ENCODE assay signal across 27 cellular contexts in the genomic region with DNA sequence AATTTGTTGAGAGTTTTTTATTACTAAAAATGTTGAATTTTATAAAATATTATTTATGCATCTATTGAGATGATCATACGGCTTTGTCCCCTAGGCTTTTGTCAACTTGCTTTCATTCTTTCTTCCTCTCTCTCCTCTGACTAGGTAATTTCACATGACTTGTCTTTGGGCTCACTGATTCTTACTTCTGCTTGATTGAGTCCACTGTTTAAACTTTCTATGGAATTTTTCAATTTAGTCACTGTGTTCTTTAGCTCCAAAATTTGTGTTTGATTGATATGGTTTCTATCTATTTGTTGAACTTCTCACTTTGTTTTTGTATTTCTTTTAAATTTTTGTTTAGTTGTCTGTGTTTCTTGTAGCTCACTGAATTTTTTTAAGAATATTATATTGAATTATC.
"Had no signal": no experiment of that assay in that cellular context is flagged by ENCODE, and none has a peak within 500 bp of the region (broad histone marks: within the 10 kb centered on the region; RNA-seq: fewer than 3 reads in every experiment).

No MANE protein-coding gene starts in this region.

- H3K27ac ChIP-seq: stomach, suprapubic skin, testis, thoracic aorta, thyroid gland, tibial artery, tibial nerve, transverse colon, upper lobe of left lung, upper lobe of right lung, uterus, vagina had no signal

- FAIRE-seq: urothelium cell line had no signal

- DNase-seq: stimulated activated CD4-positive, alpha-beta T cell treated with anti-CD3 and anti-CD28 coated beads, Interleukin-2, amount 100 ng/mL, for 48 hours; stimulated activated CD4-positive, alpha-beta T cell treated with anti-CD3 and anti-CD28 coated beads, Interleukin-4, amount 100 ng/mL, for 1 hour; stimulated activated CD4-positive, alpha-beta T cell treated with anti-CD3 and anti-CD28 coated beads, Interleukin-4, amount 100 ng/mL, for 24 hours; stimulated activated CD4-positive, alpha-beta T cell treated with anti-CD3 and anti-CD28 coated beads, Interleukin-4, amount 100 ng/mL, for 4 hours; stimulated activated CD8-positive, alpha-beta memory T cell treated with anti-CD3 and anti-CD28 coated beads, Interleukin-4, amount 100 ng/mL, for 48 hours; stimulated activated naive B cell treated with anti-CD40 and anti-IgM and Interleukin-4, amounts not matched to agents 10 μg/mL and 1 μg/mL and 100 μg/mL, for 72 hours; stimulated activated naive CD4-positive, alpha-beta T cell; stimulated activated naive CD4-positive, alpha-beta T cell treated with Interleukin-2 at 50 U/mL for 16 hours; stimulated activated naive CD8-positive, alpha-beta T cell treated with anti-CD3 and anti-CD28 coated beads, Interleukin-15, amount 100 ng/mL, for 72 hours; stimulated activated naive CD8-positive, alpha-beta T cell treated with anti-CD3 and anti-CD28 coated beads, Interleukin-15, Interleukin-2, amounts not matched to agents 100 U/mL and 50 U/mL, for 24 hours; stomach; substantia nigra; testis; thyroid gland; tibial artery; transverse colon; trophoblast cell; upper lobe of left lung; upper lobe of right lung; uterus had no signal

- H3K4me1 ChIP-seq: stomach, testis, thyroid gland, tibial artery, tibial nerve, transverse colon, upper lobe of left lung, upper lobe of right lung, uterus, vagina had no signal

- H3K36me3 ChIP-seq: stomach, suprapubic skin, thoracic aorta, thyroid gland, tibial artery, tibial nerve, transverse colon, upper lobe of left lung, upper lobe of right lung, uterus, vagina had no signal

- H3K4me3 ChIP-seq: stomach, suprapubic skin, testis, thoracic aorta, thyroid gland, tibial artery, tibial nerve, transverse colon, upper lobe of left lung, upper lobe of right lung, uterus, vagina had no signal

- ATAC-seq: stimulated activated effector memory CD8-positive, alpha-beta T cell treated with anti-CD3 and anti-CD28 coated beads, Interleukin-12 subunit alpha, Interleukin-12 subunit beta, amount 100 ng/mL, for 72 hours; stimulated activated memory B cell treated with anti-CD40 and anti-IgM and Interleukin-4, amounts not matched to agents 10 μg/mL and 1 μg/mL and 100 μg/mL, for 72 hours; stimulated activated naive B cell treated with anti-CD40 and anti-IgM and Interleukin-4, amounts not matched to agents 10 μg/mL and 1 μg/mL and 100 μg/mL, for 72 hours; stimulated activated naive CD8-positive, alpha-beta T cell treated with anti-CD3 and anti-CD28 coated beads, Interleukin-15, amount 100 ng/mL, for 72 hours; stimulated activated naive CD8-positive, alpha-beta T cell treated with anti-CD3 and anti-CD28 coated beads, Interleukin-15, Interleukin-2, amounts not matched to agents 100 U/mL and 50 U/mL, for 24 hours; upper lobe of right lung had no signal

- H3K27me3 ChIP-seq: stomach, suprapubic skin, testis, thyroid gland, tibial artery, tibial nerve, transverse colon, upper lobe of left lung, upper lobe of right lung, uterus, vagina had no signal

- H3K9me3 ChIP-seq: suprapubic skin, testis, thyroid gland, transverse colon, upper lobe of right lung, uterus, vagina had no signal
